In the genomic region with DNA sequence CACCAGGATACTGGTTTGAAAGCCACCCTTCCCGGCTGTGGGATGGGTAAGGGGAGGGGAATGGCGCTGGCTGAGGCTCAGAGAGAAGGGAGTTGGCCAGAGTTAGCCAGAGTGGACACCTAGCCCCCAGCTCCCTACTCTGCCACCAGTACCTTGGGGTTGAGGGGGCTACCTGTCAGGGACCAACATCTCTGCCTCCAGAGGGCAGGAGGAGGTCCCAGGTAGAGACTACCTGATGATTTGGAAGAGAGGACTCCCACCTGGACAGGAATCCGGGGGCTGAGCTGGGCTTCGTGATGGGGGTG, we compare ENCODE assay signal across 1 cellular context.
TF ChIP-seq lines count a peak whose summit lies in the region.

No MANE protein-coding gene starts in this region.

TF ChIP-seq in HepG2, 621 proteins besides CTCF, POLR2A, EP300 and RAD21:
- TF ChIP-seq SOX5 (CRISPR knock-in tag; IDR thresholded peaks at IDR 0.05; ENCODE audit: borderline replicate concordance) (no peak), KDM3A (CRISPR knock-in tag; IDR thresholded peaks at IDR 0.05; ENCODE audit: low read depth) (0 out of 2 replicates have a peak, but pooled peaks have one; percentile 4), ZEB1 (IDR thresholded peaks at IDR 0.05; ENCODE audit: insufficient replicate concordance, low read depth) (peak; percentile 44), ZSCAN21 (CRISPR knock-in tag; IDR thresholded peaks at IDR 0.05; ENCODE audit: borderline replicate concordance) (0 out of 2 replicates have a peak, but pooled peaks have one; percentile 30), SNAPC2 (CRISPR knock-in tag; IDR thresholded peaks at IDR 0.05) (peak; percentile 52; the same call in 1 of the 2 replicates), HNRNPLL (IDR thresholded peaks at IDR 0.05; ENCODE audit: low read depth, low read length, poor library complexity, severe bottlenecking) (peak; percentile 14), SRY (CRISPR knock-in tag; IDR thresholded peaks at IDR 0.05) (no peak), ZNF274 (CRISPR knock-in tag; IDR thresholded peaks at IDR 0.05) (0 out of 2 replicates have a peak, but pooled peaks have one; percentile 11)
- TF ChIP-seq, protein P1, sequence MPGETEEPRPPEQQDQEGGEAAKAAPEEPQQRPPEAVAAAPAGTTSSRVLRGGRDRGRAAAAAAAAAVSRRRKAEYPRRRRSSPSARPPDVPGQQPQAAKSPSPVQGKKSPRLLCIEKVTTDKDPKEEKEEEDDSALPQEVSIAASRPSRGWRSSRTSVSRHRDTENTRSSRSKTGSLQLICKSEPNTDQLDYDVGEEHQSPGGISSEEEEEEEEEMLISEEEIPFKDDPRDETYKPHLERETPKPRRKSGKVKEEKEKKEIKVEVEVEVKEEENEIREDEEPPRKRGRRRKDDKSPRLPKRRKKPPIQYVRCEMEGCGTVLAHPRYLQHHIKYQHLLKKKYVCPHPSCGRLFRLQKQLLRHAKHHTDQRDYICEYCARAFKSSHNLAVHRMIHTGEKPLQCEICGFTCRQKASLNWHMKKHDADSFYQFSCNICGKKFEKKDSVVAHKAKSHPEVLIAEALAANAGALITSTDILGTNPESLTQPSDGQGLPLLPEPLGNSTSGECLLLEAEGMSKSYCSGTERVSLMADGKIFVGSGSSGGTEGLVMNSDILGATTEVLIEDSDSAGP (CRISPR knock-in tag; IDR thresholded peaks at IDR 0.05; ENCODE audit: borderline replicate concordance) = peak; percentile 7; the same call in 1 of the 2 replicates
- TF ChIP-seq, protein P2, sequence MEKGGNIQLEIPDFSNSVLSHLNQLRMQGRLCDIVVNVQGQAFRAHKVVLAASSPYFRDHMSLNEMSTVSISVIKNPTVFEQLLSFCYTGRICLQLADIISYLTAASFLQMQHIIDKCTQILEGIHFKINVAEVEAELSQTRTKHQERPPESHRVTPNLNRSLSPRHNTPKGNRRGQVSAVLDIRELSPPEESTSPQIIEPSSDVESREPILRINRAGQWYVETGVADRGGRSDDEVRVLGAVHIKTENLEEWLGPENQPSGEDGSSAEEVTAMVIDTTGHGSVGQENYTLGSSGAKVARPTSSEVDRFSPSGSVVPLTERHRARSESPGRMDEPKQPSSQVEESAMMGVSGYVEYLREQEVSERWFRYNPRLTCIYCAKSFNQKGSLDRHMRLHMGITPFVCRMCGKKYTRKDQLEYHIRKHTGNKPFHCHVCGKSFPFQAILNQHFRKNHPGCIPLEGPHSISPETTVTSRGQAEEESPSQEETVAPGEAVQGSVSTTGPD (CRISPR knock-in tag; IDR thresholded peaks at IDR 0.05) = no peak
- TF ChIP-seq, protein P3, sequence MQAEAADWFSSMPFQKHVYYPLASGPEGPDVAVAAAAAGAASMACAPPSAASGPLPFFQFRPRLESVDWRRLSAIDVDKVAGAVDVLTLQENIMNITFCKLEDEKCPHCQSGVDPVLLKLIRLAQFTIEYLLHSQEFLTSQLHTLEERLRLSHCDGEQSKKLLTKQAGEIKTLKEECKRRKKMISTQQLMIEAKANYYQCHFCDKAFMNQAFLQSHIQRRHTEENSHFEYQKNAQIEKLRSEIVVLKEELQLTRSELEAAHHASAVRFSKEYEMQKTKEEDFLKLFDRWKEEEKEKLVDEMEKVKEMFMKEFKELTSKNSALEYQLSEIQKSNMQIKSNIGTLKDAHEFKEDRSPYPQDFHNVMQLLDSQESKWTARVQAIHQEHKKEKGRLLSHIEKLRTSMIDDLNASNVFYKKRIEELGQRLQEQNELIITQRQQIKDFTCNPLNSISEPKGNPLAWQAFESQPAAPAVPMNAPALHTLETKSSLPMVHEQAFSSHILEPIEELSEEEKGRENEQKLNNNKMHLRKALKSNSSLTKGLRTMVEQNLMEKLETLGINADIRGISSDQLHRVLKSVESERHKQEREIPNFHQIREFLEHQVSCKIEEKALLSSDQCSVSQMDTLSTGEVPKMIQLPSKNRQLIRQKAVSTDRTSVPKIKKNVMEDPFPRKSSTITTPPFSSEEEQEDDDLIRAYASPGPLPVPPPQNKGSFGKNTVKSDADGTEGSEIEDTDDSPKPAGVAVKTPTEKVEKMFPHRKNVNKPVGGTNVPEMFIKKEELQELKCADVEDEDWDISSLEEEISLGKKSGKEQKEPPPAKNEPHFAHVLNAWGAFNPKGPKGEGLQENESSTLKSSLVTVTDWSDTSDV (CRISPR knock-in tag; IDR thresholded peaks at IDR 0.05) = 0 out of 2 replicates have a peak, but pooled peaks have one; percentile 2
- TF ChIP-seq, protein P4, sequence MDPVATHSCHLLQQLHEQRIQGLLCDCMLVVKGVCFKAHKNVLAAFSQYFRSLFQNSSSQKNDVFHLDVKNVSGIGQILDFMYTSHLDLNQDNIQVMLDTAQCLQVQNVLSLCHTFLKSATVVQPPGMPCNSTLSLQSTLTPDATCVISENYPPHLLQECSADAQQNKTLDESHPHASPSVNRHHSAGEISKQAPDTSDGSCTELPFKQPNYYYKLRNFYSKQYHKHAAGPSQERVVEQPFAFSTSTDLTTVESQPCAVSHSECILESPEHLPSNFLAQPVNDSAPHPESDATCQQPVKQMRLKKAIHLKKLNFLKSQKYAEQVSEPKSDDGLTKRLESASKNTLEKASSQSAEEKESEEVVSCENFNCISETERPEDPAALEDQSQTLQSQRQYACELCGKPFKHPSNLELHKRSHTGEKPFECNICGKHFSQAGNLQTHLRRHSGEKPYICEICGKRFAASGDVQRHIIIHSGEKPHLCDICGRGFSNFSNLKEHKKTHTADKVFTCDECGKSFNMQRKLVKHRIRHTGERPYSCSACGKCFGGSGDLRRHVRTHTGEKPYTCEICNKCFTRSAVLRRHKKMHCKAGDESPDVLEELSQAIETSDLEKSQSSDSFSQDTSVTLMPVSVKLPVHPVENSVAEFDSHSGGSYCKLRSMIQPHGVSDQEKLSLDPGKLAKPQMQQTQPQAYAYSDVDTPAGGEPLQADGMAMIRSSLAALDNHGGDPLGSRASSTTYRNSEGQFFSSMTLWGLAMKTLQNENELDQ (CRISPR knock-in tag; IDR thresholded peaks at IDR 0.05; ENCODE audit: borderline replicate concordance) = no peak
TF ChIP-seq in HepG2: peak in this region for 8.
